13 cellular contexts compared by ENCODE assay signal in genomic region chr6:36954262-36954931, GRCh38. TPM values are rescaled to one million over a fixed set of nuclear protein-coding genes. Genes with fewer than 3 reads are reported as not detected.
DNase-seq lines count a peak whose midpoint lies in the region; ATAC-seq, FAIRE-seq and TF ChIP-seq lines count a peak whose summit lies in the region.
"Had no signal": no experiment of that assay in that cellular context is flagged by ENCODE, and none has a peak within 500 bp of the region (broad histone marks: within the 10 kb centered on the region; RNA-seq: fewer than 3 reads in every experiment).

Gene PI16 (plus strand): TSS chr6:36954738. CDS start chr6:36954761, 23 bp downstream.

- H2BK120ac ChIP-seq in H1 (replicated peaks; ENCODE audit: low read depth, low read length): no peak within 1 kb of the TSS

- peak within 1 kb of the TSS; percentile 55 for H4K91ac ChIP-seq in H1 (replicated peaks; ENCODE audit: insufficient read length, low read length)

- H3K79me2 ChIP-seq in DOHH2 (ENCODE audit: control insufficient read depth, low read length) (no peaks in the 10 kb centered on the region), H1 (ENCODE audit: control insufficient read depth in 1 of 2, insufficient read depth in 2 of 2, low read length in 2 of 2) (no peaks in the 10 kb centered on the region)

- H3K27ac ChIP-seq in DOHH2 (ENCODE audit: low read depth, low read length) (no peak within 1 kb of the TSS), RWPE2 (ENCODE audit: poor library complexity, severe bottlenecking) (peak within 1 kb of the TSS; percentile 10), H1 (ENCODE audit: low read depth, low read length) (no peak within 1 kb of the TSS)
- H3K27ac ChIP-seq: VCaP had no signal

- H3K27me3 ChIP-seq in DOHH2 (ENCODE audit: control insufficient read depth, low read length): no peaks in the 10 kb centered on the region
- no peaks in the 10 kb centered on the region for H3K27me3 ChIP-seq in RWPE2 (ENCODE audit: insufficient read depth, poor library complexity, severe bottlenecking)
- no peaks in the 10 kb centered on the region for H3K27me3 ChIP-seq in H1 (replicated peaks in 1 of 4; ENCODE audit: control insufficient read depth in 3 of 4, extremely low read depth in 1 of 4, insufficient read depth in 3 of 4, low read length in 3 of 4)

- no peak for TF ChIP-seq EP300 in H1 (IDR thresholded peaks at IDR 0.05; ENCODE audit: borderline replicate concordance in 1 of 2, low read depth in 2 of 2, low read length in 2 of 2)

- no peaks in the 10 kb centered on the region for H3F3A ChIP-seq in DOHH2 (ENCODE audit: control insufficient read depth, insufficient read depth)

- H3K4me3 Mint-ChIP-seq in natural killer cell treated with Interleukin-12 subunit alpha and Interleukin-12 subunit beta and Interleukin-15 and Interleukin-18, amount 100 ng/mL, for 72 hours: peak within 1 kb of the TSS; percentile 33
- H3K4me3 Mint-ChIP-seq: brain had no signal

- H3K14ac ChIP-seq in H1 (ENCODE audit: insufficient read length): no peak within 1 kb of the TSS

- H3K4me1 ChIP-seq in DOHH2 (ENCODE audit: control insufficient read depth, low read length): peaks cover 25% of the 10 kb centered on the region
- H3K4me1 ChIP-seq in RWPE2 (ENCODE audit: insufficient read depth, poor library complexity, severe bottlenecking): peaks cover 8% of the 10 kb centered on the region
- H3K4me1 ChIP-seq in H1 (replicated peaks in 1 of 4; ENCODE audit: control insufficient read depth in 3 of 4, insufficient read depth in 4 of 4, low read length in 3 of 4): peaks cover 0 to 8% (median 3%) of the 10 kb centered on the region in 4 experiments; a peak in 4 of 7 replicates

- TF ChIP-seq RAD21 in H1 (IDR thresholded peaks at IDR 0.05 in 1 of 2, conservative IDR thresholded peaks at IDR 0.05 in 1 of 2; ENCODE audit: low read depth in 2 of 2, low read length in 2 of 2): no peak

- no peak within 1 kb of the TSS for H2BK20ac ChIP-seq in H1 (ENCODE audit: low read length)

- H3K9me2 ChIP-seq in DOHH2 (replicated peaks; ENCODE audit: control insufficient read depth, low read length): no peaks in the 10 kb centered on the region

- CTCF ChIA-PET in H1 (lab: Charles Lee; ENCODE audit: partially characterized antibody): interaction anchor here (0.7 to 5.4 kb wide), 10 partner anchors 9 to 188 kb away, joined by 3 to 41 read pairs (median 4); partner anchors contain the start of gene PPIL1

- no peak within 1 kb of the TSS for H3K18ac ChIP-seq in H1 (ENCODE audit: extremely low read depth, low read length)

- H3K36me3 ChIP-seq in DOHH2 (ENCODE audit: control insufficient read depth, low read length) (no peaks in the 10 kb centered on the region), RWPE2 (ENCODE audit: low read depth) (no peaks in the 10 kb centered on the region), H1 (ENCODE audit: control insufficient read depth in 2 of 4, insufficient read depth in 4 of 4, low read length in 3 of 4) (no peaks in the 10 kb centered on the region)

- no peak within 1 kb of the TSS for H2AK5ac ChIP-seq in H1 (ENCODE audit: low read depth, low read length)

- 82% methylated on average over 13 of the region's 14 CpGs; no CpG with 5 or more reads in 1 of the 2 experiments for WGBS in H1 (ENCODE audit: extremely low coverage in 1 of 2, insufficient coverage in 1 of 2, insufficient read length in 1 of 2, insufficient replicate concordance in 2 of 2, low coverage in 1 of 2, low lambda C conversion rate in 2 of 2, missing lambda C conversion rate in 1 of 2), 2 experiments

- POLR2A ChIA-PET in H1 (lab: Charles Lee; ENCODE audit: partially characterized antibody): interaction anchor here (0.7 to 1.7 kb wide), 5 partner anchors 11 to 166 kb away, joined by 3 to 5 read pairs (median 3); no protein-coding TSS in a partner anchor

- no peak within 1 kb of the TSS for H3K56ac ChIP-seq in H1 (replicated peaks; ENCODE audit: insufficient read length, low read depth, low read length)

- H3K4me2 ChIP-seq in DOHH2 (ENCODE audit: low read length): peak within 1 kb of the TSS; percentile 53
- H3K4me2 ChIP-seq in H1 (ENCODE audit: insufficient read depth in 1 of 2, low read depth in 2 of 2, low read length in 2 of 2): no peak within 1 kb of the TSS

- TF ChIP-seq CTCF in DOHH2 (IDR thresholded peaks at IDR 0.05; ENCODE audit: low read depth, low read length, poor library complexity, severe bottlenecking): no peak
- TF ChIP-seq CTCF in RWPE2 (IDR thresholded peaks at IDR 0.05; ENCODE audit: poor library complexity, severe bottlenecking): no peak
- no peak for TF ChIP-seq CTCF in H1 (IDR thresholded peaks at IDR 0.05; ENCODE audit: control extremely low read depth in 1 of 3, insufficient read depth in 1 of 3, low read depth in 1 of 3, low read length in 3 of 3)

- no peak within 1 kb of the TSS for H3K9ac ChIP-seq in H1 (replicated peaks in 1 of 4; ENCODE audit: extremely low read depth in 1 of 4, low read depth in 3 of 4, low read length in 3 of 4)

- H2BK15ac ChIP-seq in H1 (ENCODE audit: low read length): peak within 1 kb of the TSS; percentile 74; the same call in 1 of the 2 replicates

- no peaks in the 10 kb centered on the region for H3K79me1 ChIP-seq in H1 (ENCODE audit: low read depth, low read length)

- H3K4me1 Mint-ChIP-seq in natural killer cell treated with Interleukin-12 subunit alpha and Interleukin-12 subunit beta and Interleukin-15 and Interleukin-18, amount 100 ng/mL, for 72 hours (ENCODE audit: low read depth in 2 of 2): peaks cover 26 to 29% of the 10 kb centered on the region in 2 donors
- H3K4me1 Mint-ChIP-seq: brain had no signal

- no peak within 1 kb of the TSS for H3K4ac ChIP-seq in H1 (replicated peaks; ENCODE audit: insufficient read length, low read depth, low read length)

- H3K4me3 ChIP-seq in DOHH2 (ENCODE audit: low read length) (peak within 1 kb of the TSS; percentile 33), RWPE2 (ENCODE audit: severe bottlenecking) (no peak within 1 kb of the TSS), H1 (ENCODE audit: extremely low read depth in 1 of 4, insufficient read depth in 2 of 4, low read depth in 3 of 4, low read length in 4 of 4) (no peak within 1 kb of the TSS)

- no peaks in the 10 kb centered on the region for H3K36me3 Mint-ChIP-seq in natural killer cell treated with Interleukin-12 subunit alpha and Interleukin-12 subunit beta and Interleukin-15 and Interleukin-18, amount 100 ng/mL, for 72 hours
- H3K36me3 Mint-ChIP-seq: brain had no signal

- peaks cover 21 to 43% of the 10 kb centered on the region in 2 donors for H3K27me3 Mint-ChIP-seq in natural killer cell treated with Interleukin-12 subunit alpha and Interleukin-12 subunit beta and Interleukin-15 and Interleukin-18, amount 100 ng/mL, for 72 hours

- no peaks in the 10 kb centered on the region for H3K9me3 Mint-ChIP-seq in natural killer cell treated with Interleukin-12 subunit alpha and Interleukin-12 subunit beta and Interleukin-15 and Interleukin-18, amount 100 ng/mL, for 72 hours
- H3K9me3 Mint-ChIP-seq: brain had no signal

- no peaks in the 10 kb centered on the region for H4K20me1 ChIP-seq in DOHH2 (ENCODE audit: control insufficient read depth, insufficient read depth, low read depth, low read length)
- no peaks in the 10 kb centered on the region for H4K20me1 ChIP-seq in H1 (replicated peaks in 1 of 2; ENCODE audit: control insufficient read depth in 1 of 2, insufficient read depth in 2 of 2, low read length in 2 of 2)

- H2AFZ ChIP-seq in H1 (ENCODE audit: low read length): no peak within 1 kb of the TSS

- H2BK12ac ChIP-seq in H1 (ENCODE audit: low read depth, low read length): no peak within 1 kb of the TSS

- peak within 1 kb of the TSS; percentile 40; the same call in 1 of the 2 replicates for H2BK5ac ChIP-seq in H1 (ENCODE audit: low read depth, low read length)

- H4K8ac ChIP-seq in H1 (ENCODE audit: extremely low read depth, insufficient read depth, low read length): no peak within 1 kb of the TSS

- no peak for DNase-seq in RWPE2 (ENCODE audit: low spot score)
- no peak for DNase-seq in H1 (ENCODE audit: low read depth in 1 of 2, low spot score in 2 of 2)
- DNase-seq in natural killer cell treated with Interleukin-12 subunit alpha and Interleukin-12 subunit beta and Interleukin-15 and Interleukin-18, amount 100 ng/mL, for 72 hours (ENCODE audit: low spot score): no peak
- DNase-seq in T-helper 9 cell: no peak
- DNase-seq: NCI-H526 treated with DMSO at 0.1 percent for 48 hours had no signal

- H3K9me3 ChIP-seq in DOHH2 (ENCODE audit: control insufficient read depth, insufficient read depth, low read length): no peaks in the 10 kb centered on the region
- H3K9me3 ChIP-seq in RWPE2 (ENCODE audit: severe bottlenecking): no peaks in the 10 kb centered on the region
- no peaks in the 10 kb centered on the region for H3K9me3 ChIP-seq in H1 (ENCODE audit: insufficient read depth in 2 of 2, low read depth in 1 of 2, low read length in 1 of 2)

- H4K5ac ChIP-seq in H1 (ENCODE audit: insufficient read length, low read depth, low read length): no peak within 1 kb of the TSS

- no peak within 1 kb of the TSS for H3K23ac ChIP-seq in H1 (ENCODE audit: insufficient read length)

- peak within 1 kb of the TSS; percentile 12 to 49 for H3K27ac Mint-ChIP-seq in natural killer cell treated with Interleukin-12 subunit alpha and Interleukin-12 subunit beta and Interleukin-15 and Interleukin-18, amount 100 ng/mL, for 72 hours
- H3K27ac Mint-ChIP-seq: brain had no signal

- ATAC-seq in RWPE2 (ENCODE audit: low read depth) (no peak), GM18868 (IDR thresholded peaks at IDR 0.05; ENCODE audit: unreplicated experiment) (no peak), HG03342 (IDR thresholded peaks at IDR 0.05; ENCODE audit: unreplicated experiment) (no peak), GM18511 (IDR thresholded peaks at IDR 0.05; ENCODE audit: unreplicated experiment) (no peak)
- peak in 1 of 2 donors; percentile 61 for ATAC-seq in natural killer cell treated with Interleukin-12 subunit alpha and Interleukin-12 subunit beta and Interleukin-15 and Interleukin-18, amount 100 ng/mL, for 72 hours

- H3K23me2 ChIP-seq in H1 (ENCODE audit: low read depth, low read length): no peaks in the 10 kb centered on the region

- FAIRE-seq in H1 (lab: Jason Lieb, UNC): no peak
- FAIRE-seq: frontal cortex had no signal

- no peak for TF ChIP-seq POLR2A in H1 (IDR thresholded peaks at IDR 0.05; ENCODE audit: control extremely low read depth in 1 of 2, low read depth in 2 of 2, low read length in 2 of 2)

TF ChIP-seq in H1, 55 proteins besides CTCF, POLR2A, EP300 and RAD21 (continues in another document):
- TF ChIP-seq SP2 (IDR thresholded peaks at IDR 0.05; ENCODE audit: low read length) (no peak), CHD2 (IDR thresholded peaks at IDR 0.05; ENCODE audit: low read length) (no peak)

RNA-seq across cellular contexts. Expression of gene PI16, which starts in this region (rescaled TPM):
- not detected in 2 replicates for total RNA-seq in H1 (2021; fragmentation: NEBNext Ultra II Directional; extraction: Animal tissue kit (Norgen Biotek cat#: 25700))
- 0.05 and 0.06 TPM in 2 replicates for polyA plus RNA-seq in H1 (2011; rRNA removed)
- 0.12 TPM for polyA plus RNA-seq in H1 (2011; cell fraction: cytosol; rRNA removed)
- polyA plus RNA-seq in H1 (2011; cell fraction: nucleus; rRNA removed): 0.27 TPM
- not detected in 4 replicates for polyA plus RNA-seq in H1 (2012, experiment 1 of 2)
- 0.08 TPM for polyA plus RNA-seq in H1 (2012, experiment 2 of 2)
- not detected for polyA plus RNA-seq in H1 (2013, experiment 1 of 2)
- polyA plus RNA-seq in H1 (2013, experiment 2 of 2): not detected
- not detected in 2 replicates for polyA minus RNA-seq in H1 (2011; rRNA and poly(A)+ RNA removed)
- polyA minus RNA-seq in H1 (2011; cell fraction: cytosol; rRNA and poly(A)+ RNA removed): not detected
- polyA minus RNA-seq in H1 (2011; cell fraction: nucleus; rRNA and poly(A)+ RNA removed): not detected
- total RNA-seq in natural killer cell treated with Interleukin-12 subunit alpha and Interleukin-12 subunit beta and Interleukin-15 and Interleukin-18, amount 100 ng/mL, for 72 hours: not detected
- total RNA-seq: myocyte had no signal
